29 cellular contexts compared by ENCODE assay signal in the genomic region with DNA sequence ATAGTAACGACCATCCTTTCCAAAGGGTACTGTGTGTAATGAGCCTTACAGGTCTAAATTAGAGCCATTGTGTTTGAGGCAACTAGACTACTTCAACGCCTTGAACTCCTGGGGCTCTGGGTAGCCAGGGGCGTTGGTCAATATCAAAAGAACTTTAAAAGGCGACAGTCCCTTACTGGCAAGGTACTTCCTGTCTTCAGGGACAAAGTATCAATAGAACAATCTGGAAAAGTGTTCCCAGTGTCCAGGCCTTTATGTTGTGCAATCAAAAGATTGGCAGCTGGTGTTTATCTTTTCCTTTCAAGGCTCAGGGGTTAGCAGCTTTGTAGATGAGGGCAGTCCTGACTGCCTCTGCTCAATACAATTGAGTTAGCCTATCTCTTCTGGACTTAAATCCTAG.
"Had no signal": no experiment of that assay in that cellular context is flagged by ENCODE, and none has a peak within 500 bp of the region (broad histone marks: within the 10 kb centered on the region; RNA-seq: fewer than 3 reads in every experiment).

No MANE protein-coding gene starts in this region.

- H3K4me3 ChIP-seq: coronary artery, lower lobe of right lung, skin epidermis, thyroid gland had no signal

- H3K27me3 ChIP-seq: neutrophil, thyroid gland had no signal

- H3K36me3 ChIP-seq: lower lobe of right lung, neutrophil, thyroid gland had no signal

- H3K9me3 ChIP-seq: lower lobe of right lung, neutrophil, thyroid gland had no signal

- H3K4me1 Mint-ChIP-seq: stimulated activated memory B cell treated with anti-CD40 and anti-IgM and Interleukin-4, amounts not matched to agents 10 μg/mL and 1 μg/mL and 100 μg/mL, for 72 hours; stimulated activated naive CD8-positive, alpha-beta T cell treated with anti-CD3 and anti-CD28 coated beads, Interleukin-15, amount 100 ng/mL, for 72 hours had no signal

- H3K27me3 Mint-ChIP-seq: brain; stimulated activated memory B cell treated with anti-CD40 and anti-IgM and Interleukin-4, amounts not matched to agents 10 μg/mL and 1 μg/mL and 100 μg/mL, for 72 hours; stimulated activated naive CD8-positive, alpha-beta T cell treated with anti-CD3 and anti-CD28 coated beads, Interleukin-15, amount 100 ng/mL, for 72 hours had no signal

- H3K9me3 Mint-ChIP-seq: T-helper 1 cell treated with Interleukin-12 subunit alpha and Interleukin-12 subunit beta and Interleukin-4 antibody, amounts not matched to agents 30 μg/mL and 1 μg/mL, for 36 hours had no signal

- H3K27ac Mint-ChIP-seq: activated naive CD8-positive, alpha-beta T cell; brain; nephron; stimulated activated memory B cell treated with anti-CD40 and anti-IgM and Interleukin-4, amounts not matched to agents 10 μg/mL and 1 μg/mL and 100 μg/mL, for 72 hours; stimulated activated naive CD8-positive, alpha-beta T cell treated with anti-CD3 and anti-CD28 coated beads, Interleukin-15, amount 100 ng/mL, for 72 hours; T-helper 1 cell treated with Interleukin-12 subunit alpha and Interleukin-12 subunit beta and Interleukin-4 antibody, amounts not matched to agents 30 μg/mL and 1 μg/mL, for 36 hours had no signal

- H3K27ac ChIP-seq: coronary artery, lower lobe of right lung, neutrophil, skin epidermis, thyroid gland, VCaP had no signal

- H3K4me3 Mint-ChIP-seq: activated naive CD8-positive, alpha-beta T cell; brain; nephron; stimulated activated memory B cell treated with anti-CD40 and anti-IgM and Interleukin-4, amounts not matched to agents 10 μg/mL and 1 μg/mL and 100 μg/mL, for 72 hours; stimulated activated naive CD8-positive, alpha-beta T cell treated with anti-CD3 and anti-CD28 coated beads, Interleukin-15, amount 100 ng/mL, for 72 hours; T-helper 1 cell treated with Interleukin-12 subunit alpha and Interleukin-12 subunit beta and Interleukin-4 antibody, amounts not matched to agents 30 μg/mL and 1 μg/mL, for 36 hours had no signal

- DNase-seq: activated CD4-positive, alpha-beta T cell treated with anti-CD3 and anti-CD28 coated beads for 4 hours; activated CD4-positive, alpha-beta T cell treated with anti-CD3 and anti-CD28 coated beads, Interleukin-2, amount 50 U/mL, for 48 hours; activated CD8-positive, alpha-beta memory T cell treated with anti-CD3 and anti-CD28 coated beads for 24 hours; activated effector memory CD4-positive, alpha-beta T cell treated with Interleukin-2 at 50 U/mL for 16 hours; activated naive CD4-positive, alpha-beta T cell treated with Interleukin-2 at 50 U/mL for 16 hours; anterior cingulate cortex; foreskin fibroblast; head of caudate nucleus; hippocampal formation; left cardiac atrium; lower lobe of right lung; stimulated activated CD4-positive, alpha-beta T cell treated with anti-CD3 and anti-CD28 coated beads, Interleukin-4, amount 100 ng/mL, for 24 hours; stimulated activated CD8-positive, alpha-beta memory T cell treated with anti-CD3 and anti-CD28 coated beads, Interleukin-4, amount 100 ng/mL, for 48 hours; stimulated activated naive CD8-positive, alpha-beta T cell treated with anti-CD3 and anti-CD28 coated beads, Interleukin-15, amount 100 ng/mL, for 72 hours; T-helper 9 cell; thyroid gland had no signal

- ATAC-seq: esophagus mucosa; left cardiac atrium; lower lobe of right lung; sciatic nerve; stimulated activated memory B cell treated with anti-CD40 and anti-IgM and Interleukin-4, amounts not matched to agents 10 μg/mL and 1 μg/mL and 100 μg/mL, for 72 hours; stimulated activated naive CD8-positive, alpha-beta T cell treated with anti-CD3 and anti-CD28 coated beads, Interleukin-15, amount 100 ng/mL, for 72 hours had no signal

- FAIRE-seq: keratinocyte, TTC549 had no signal

- H3K36me3 Mint-ChIP-seq: activated naive CD8-positive, alpha-beta T cell; stimulated activated memory B cell treated with anti-CD40 and anti-IgM and Interleukin-4, amounts not matched to agents 10 μg/mL and 1 μg/mL and 100 μg/mL, for 72 hours had no signal
